13 cellular contexts compared by ENCODE assay signal in genomic region chr15:98609144-98609852, GRCh38. TPM values are rescaled to one million over a fixed set of nuclear protein-coding genes. Genes with fewer than 3 reads are reported as not detected.
A peak's percentile ranks its signal among the peaks of the same experiment; 100 is the strongest.
DNase-seq lines count a peak whose midpoint lies in the region; ATAC-seq, FAIRE-seq and TF ChIP-seq lines count a peak whose summit lies in the region.
"Had no signal": no experiment of that assay in that cellular context is flagged by ENCODE, and none has a peak within 500 bp of the region (broad histone marks: within the 10 kb centered on the region; RNA-seq: fewer than 3 reads in every experiment).

No MANE protein-coding gene starts in this region.

- H3K27ac Mint-ChIP-seq in naive thymus-derived CD8-positive, alpha-beta T cell = peak overlapping the region in 3 of 10 donors; percentile 13 to 86 (median 55)

- peak; percentile 50 for DNase-seq in H54 (ENCODE audit: insufficient read length, low spot score)
- DNase-seq in RCC 7860 (ENCODE audit: low spot score) = peak; percentile 49
- DNase-seq in fibroblast of mammary gland (ENCODE audit: low read depth) = peak; percentile 41
- peak; percentile 57 for DNase-seq in retinal pigment epithelial cell (ENCODE audit: low read depth)
- DNase-seq in naive thymus-derived CD8-positive, alpha-beta T cell = no peak
- DNase-seq in NCI-H128 (lab: John Stamatoyannopoulos, UW; ENCODE audit: unreplicated experiment) = no peak
- DNase-seq: activated gamma-delta T cell treated with Interleukin-2 at 50 U/mL for 16 hours; GDM1; MV-4-11; NK-92 treated with Interleukin-12 subunit alpha and Interleukin-12 subunit beta, amount 100 ng/mL, for 24 hours; stomach had no signal

- no peaks in the 10 kb centered on the region for H3K36me3 Mint-ChIP-seq in naive thymus-derived CD8-positive, alpha-beta T cell

- TF ChIP-seq POLR2A in H54 (IDR thresholded peaks at IDR 0.05; ENCODE audit: low read depth, low read length) = no peak

- ATAC-seq in naive thymus-derived CD8-positive, alpha-beta T cell = no peak
- ATAC-seq in GM18519 (IDR thresholded peaks at IDR 0.05; ENCODE audit: low FRiP score, unreplicated experiment) = no peak

- TF ChIP-seq CTCF in fibroblast of mammary gland (conservative IDR thresholded peaks at IDR 0.05; ENCODE audit: control insufficient read depth, insufficient read depth, low read depth, low read length) = no peak
- TF ChIP-seq CTCF in retinal pigment epithelial cell (conservative IDR thresholded peaks at IDR 0.05; ENCODE audit: low read depth, low read length) = no peak

- POLR2A ChIA-PET in naive thymus-derived CD8-positive, alpha-beta T cell (lab: Charles Lee) = interaction anchor here (0.6 kb wide), 1 partner anchor 9 kb away, joined by 3 read pairs; no protein-coding TSS in a partner anchor

- H3K4me3 ChIP-seq in fibroblast of mammary gland (ENCODE audit: control insufficient read depth, low read depth, low read length) (no peak overlapping the region), retinal pigment epithelial cell (ENCODE audit: low read length) (no peak overlapping the region)
- H3K4me3 ChIP-seq: lung, stomach had no signal

- FAIRE-seq in H54 (lab: Jason Lieb, UNC) (no peak), RCC 7860 (lab: Jason Lieb, UNC) (no peak)

- no peak overlapping the region for H3K4me3 Mint-ChIP-seq in naive thymus-derived CD8-positive, alpha-beta T cell

- H3K27me3 Mint-ChIP-seq in naive thymus-derived CD8-positive, alpha-beta T cell = no peaks in the 10 kb centered on the region

- H3K9me3 Mint-ChIP-seq in naive thymus-derived CD8-positive, alpha-beta T cell = no peaks in the 10 kb centered on the region

- H3K4me1 Mint-ChIP-seq in naive thymus-derived CD8-positive, alpha-beta T cell = peaks cover 5 to 15% (median 10%) of the 10 kb centered on the region in 4 donors

RNA-seq across cellular contexts. Expression of gene IGF1R, which starts 39.0 kb away (rescaled TPM):
- 100 to 1,000 TPM; 117 to 122 TPM for total RNA-seq in naive thymus-derived CD8-positive, alpha-beta T cell
- 1 to 10 TPM; 2.5 to 6.3 (median 4.9) TPM for polyA plus RNA-seq in naive thymus-derived CD8-positive, alpha-beta T cell

Comparison
In these comparisons a context has a peak if more than half of its experiments do, and no peak if none do; other contexts are left out.
1. DNase-seq: peak in H54 (single experiment), RCC 7860 (single experiment), fibroblast of mammary gland (single experiment) and retinal pigment epithelial cell (single experiment); none in naive thymus-derived CD8-positive, alpha-beta T cell (0 of 10) and NCI-H128 (single experiment).